In genomic region chr13:89925107-89925506, GRCh38 we compare ENCODE assay signal across 8 cellular contexts.
DNase-seq lines count a peak whose midpoint lies in the region; ATAC-seq, FAIRE-seq and TF ChIP-seq lines count a peak whose summit lies in the region.

No MANE protein-coding gene starts in this region.

- no peaks in the 10 kb centered on the region for H3K9me1 ChIP-seq in keratinocyte (ENCODE audit: control insufficient read depth, extremely low read depth, insufficient read depth, low read length)

- TF ChIP-seq EP300 in stomach (IDR thresholded peaks at IDR 0.05) = no peak

- no peak overlapping the region for H3K4me2 ChIP-seq in keratinocyte (ENCODE audit: control insufficient read depth, extremely low read depth, insufficient read depth, low read depth, low read length)

- DNase-seq in Caki2 (ENCODE audit: low read depth) (peak; percentile 25), KBM-7 (peak; percentile 1), SW480 (ENCODE audit: low spot score) (peak; percentile 2), keratinocyte (ENCODE audit: low read depth, low spot score) (no peak), NCI-H2107 (lab: John Stamatoyannopoulos, UW) (no peak), stomach (no peak), testis (no peak)
- no peak for DNase-seq in CD4-positive, alpha-beta T cell

- H3K9ac ChIP-seq in keratinocyte (ENCODE audit: control insufficient read depth, extremely low read depth, insufficient read depth, low read length) = no peak overlapping the region

- TF ChIP-seq POLR2A in stomach (IDR thresholded peaks at IDR 0.05) = no peak
- TF ChIP-seq POLR2A in testis (IDR thresholded peaks at IDR 0.05) = no peak

- peak; percentile 33 to 65 (median 62) for TF ChIP-seq CTCF in keratinocyte (optimal IDR thresholded peaks at IDR 0.05 in 1 of 3, IDR thresholded peaks at IDR 0.05 in 1 of 3, conservative IDR thresholded peaks at IDR 0.05 in 1 of 3; ENCODE audit: extremely low read depth in 1 of 3, insufficient read depth in 2 of 3, low read length in 3 of 3)
- TF ChIP-seq CTCF in CD4-positive, alpha-beta T cell (IDR thresholded peaks at IDR 0.05) = no peak
- TF ChIP-seq CTCF in stomach (IDR thresholded peaks at IDR 0.05) = no peak
- no peak for TF ChIP-seq CTCF in testis (IDR thresholded peaks at IDR 0.05)

- H3K27me3 Mint-ChIP-seq in CD4-positive, alpha-beta T cell = no peaks in the 10 kb centered on the region

- H3K4me1 Mint-ChIP-seq in CD4-positive, alpha-beta T cell (ENCODE audit: low read depth) = no peaks in the 10 kb centered on the region

- no peak overlapping the region for H3K4me3 ChIP-seq in keratinocyte (ENCODE audit: control insufficient read depth in 2 of 3, extremely low read depth in 1 of 3, insufficient read depth in 2 of 3, low read depth in 1 of 3, low read length in 3 of 3)
- H3K4me3 ChIP-seq in stomach = no peak overlapping the region
- no peak overlapping the region for H3K4me3 ChIP-seq in testis

- no peaks in the 10 kb centered on the region for H3K4me1 ChIP-seq in keratinocyte (ENCODE audit: control insufficient read depth, extremely low read depth, insufficient read depth, low read length)
- no peaks in the 10 kb centered on the region for H3K4me1 ChIP-seq in stomach
- H3K4me1 ChIP-seq in testis = no peaks in the 10 kb centered on the region

- no peak for ATAC-seq in CD4-positive, alpha-beta T cell (ENCODE audit: poor library complexity)

- H3K36me3 Mint-ChIP-seq in CD4-positive, alpha-beta T cell (ENCODE audit: low read depth) = no peaks in the 10 kb centered on the region

- no peaks in the 10 kb centered on the region for H3K79me2 ChIP-seq in keratinocyte (ENCODE audit: control insufficient read depth, insufficient read depth, low read length)

- 26 to 48% (median 41%) methylated on average over 2 of the region's 2 CpGs for WGBS in stomach, 5 donors
- WGBS in testis, 2 donors = 50 to 52% methylated on average over 2 of the region's 2 CpGs

- POLR2A ChIA-PET in CD4-positive, alpha-beta T cell (lab: Charles Lee) = no interaction called here

- no peak overlapping the region for H3K27ac Mint-ChIP-seq in CD4-positive, alpha-beta T cell

- in situ Hi-C loops in Caki2 (cut with HindIII; ENCODE audit: low pct_unique_long_range_greater_than_20kb, low sequenced_read_pairs) = no loop called here
- in situ Hi-C loops in KBM-7 (cut with MboI; ENCODE audit: low pct_unique_long_range_greater_than_20kb, low sequenced_read_pairs) = no loop called here

- intact Hi-C loops in CD4-positive, alpha-beta T cell (cut with DNase I, micrococcal nuclease) = no loop called here
- intact Hi-C loops in stomach (cut with DNase I; ENCODE audit: low total_unique reads) = no loop called here
- intact Hi-C loops in testis (cut with DNase I; ENCODE audit: low total_unique reads) = no loop called here

- H3K9me3 ChIP-seq in keratinocyte (ENCODE audit: control insufficient read depth, low read depth, low read length) = no peaks in the 10 kb centered on the region
- no peaks in the 10 kb centered on the region for H3K9me3 ChIP-seq in CD4-positive, alpha-beta T cell (ENCODE audit: control insufficient read depth, low read length)
- no peaks in the 10 kb centered on the region for H3K9me3 ChIP-seq in stomach
- H3K9me3 ChIP-seq in testis = no peaks in the 10 kb centered on the region

- H3K27me3 ChIP-seq in keratinocyte (ENCODE audit: control insufficient read depth, extremely low read depth, insufficient read depth, low read length) (no peaks in the 10 kb centered on the region), stomach (no peaks in the 10 kb centered on the region), testis (no peaks in the 10 kb centered on the region)
- H3K27me3 ChIP-seq in CD4-positive, alpha-beta T cell (ENCODE audit: control insufficient read depth, insufficient read depth, low read length) = no peaks in the 10 kb centered on the region

- no peak overlapping the region for H3K4me3 Mint-ChIP-seq in CD4-positive, alpha-beta T cell

- H3K36me3 ChIP-seq in keratinocyte (ENCODE audit: control insufficient read depth in 2 of 2, extremely low read depth in 1 of 2, insufficient read depth in 2 of 2, low read length in 2 of 2) = no peaks in the 10 kb centered on the region
- H3K36me3 ChIP-seq in stomach = no peaks in the 10 kb centered on the region
- H3K36me3 ChIP-seq in testis (ENCODE audit: low read depth, missing control alignments) = no peaks in the 10 kb centered on the region

- H2AFZ ChIP-seq in keratinocyte (ENCODE audit: control insufficient read depth, low read length) = no peak overlapping the region

- no peak overlapping the region for H3K27ac ChIP-seq in keratinocyte (ENCODE audit: control insufficient read depth, insufficient read depth, low read length)
- H3K27ac ChIP-seq in CD4-positive, alpha-beta T cell (ENCODE audit: low read depth, low read length) = no peak overlapping the region
- no peak overlapping the region for H3K27ac ChIP-seq in stomach
- no peak overlapping the region for H3K27ac ChIP-seq in testis

- CTCF ChIA-PET in CD4-positive, alpha-beta T cell (lab: Charles Lee) = no interaction called here

- peak; percentile 36 for FAIRE-seq in keratinocyte (lab: Jason Lieb, UNC)

- peaks cover 4% of the 10 kb centered on the region for H3K9me3 Mint-ChIP-seq in CD4-positive, alpha-beta T cell

- no peaks in the 10 kb centered on the region for H4K20me1 ChIP-seq in keratinocyte (ENCODE audit: control insufficient read depth, extremely low read depth, insufficient read depth, low read length)

- dilution Hi-C loops in keratinocyte (cut with MboI; ENCODE audit: extremely low pct_ligation_motif_present, low sequenced_read_pairs) = no loop called here

Comparison
In these comparisons a context has a peak if more than half of its experiments do, and no peak if none do; other contexts are left out.
1. DNase-seq: peak in Caki2 (single experiment), KBM-7 (single experiment) and SW480 (single experiment); none in keratinocyte (single experiment), CD4-positive, alpha-beta T cell (0 of 10), NCI-H2107 (single experiment), stomach (single experiment) and testis (single experiment).
2. CTCF ChIP-seq: peak in keratinocyte (3 of 3); none in CD4-positive, alpha-beta T cell (single experiment), stomach (0 of 7) and testis (0 of 3).